In the genomic region with DNA sequence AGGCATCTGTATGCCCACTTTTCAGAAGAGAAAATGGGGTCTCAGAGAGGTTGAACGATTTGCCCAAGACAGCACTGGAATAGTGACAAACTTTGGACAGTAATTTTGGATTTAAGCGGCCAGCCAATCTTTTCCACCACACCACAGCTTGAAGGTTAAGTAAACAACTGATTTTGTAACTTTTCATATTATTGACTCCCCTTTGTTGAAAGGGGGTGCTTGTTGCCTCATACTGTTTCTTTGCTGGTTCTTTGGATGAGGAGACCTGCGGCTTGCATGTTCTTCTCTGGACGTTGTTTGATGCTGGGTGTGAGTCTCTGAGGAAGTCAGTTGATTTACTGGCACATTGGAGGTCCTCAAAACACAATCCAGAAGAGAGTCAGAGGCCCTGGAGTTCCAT, we compare ENCODE assay signal across 36 cellular contexts. TPM values are rescaled to one million over a fixed set of nuclear protein-coding genes. Genes with fewer than 3 reads are reported as not detected.
DNase-seq lines count a peak whose midpoint lies in the region; ATAC-seq, FAIRE-seq and TF ChIP-seq lines count a peak whose summit lies in the region.
"Had no signal": no experiment of that assay in that cellular context is flagged by ENCODE, and none has a peak within 500 bp of the region (broad histone marks: within the 10 kb centered on the region; RNA-seq: fewer than 3 reads in every experiment).

No MANE protein-coding gene starts in this region.

- H3K36me3 ChIP-seq in HepG2 (replicated peaks in 1 of 2; ENCODE audit: control insufficient read depth in 1 of 2, insufficient read depth in 2 of 2, low read length in 2 of 2) (no peaks in the 10 kb centered on the region), liver (ENCODE audit: control insufficient read depth in 4 of 4, insufficient read depth in 3 of 4, low read depth in 1 of 4, low read length in 3 of 4) (no peaks in the 10 kb centered on the region), SJCRH30 (no peaks in the 10 kb centered on the region)
- H3K36me3 ChIP-seq: BE2C; BLaER1; BLaER1 treated with 17β-estradiol and CSF1 and Interleukin-3, amounts not matched to agents 10 nM and 100 nM had no signal

- peaks cover 32 to 54% of the 10 kb centered on the region in 2 donors for H3K27me3 Mint-ChIP-seq in natural killer cell treated with Interleukin-12 subunit alpha and Interleukin-12 subunit beta and Interleukin-15 and Interleukin-18, amount 100 ng/mL, for 72 hours
- peaks cover 18 to 25% of the 10 kb centered on the region in 2 donors for H3K27me3 Mint-ChIP-seq in natural killer cell (ENCODE audit: low read depth in 2 of 2)

- H3K9me3 ChIP-seq in HepG2 (ENCODE audit: low read length) (no peaks in the 10 kb centered on the region), liver (ENCODE audit: control insufficient read depth in 4 of 4, low read length in 3 of 4) (peaks cover 0 to 5% (median 3%) of the 10 kb centered on the region in 4 donors), SJCRH30 (replicated peaks) (no peaks in the 10 kb centered on the region)
- H3K9me3 ChIP-seq: BE2C, BLaER1, Caco-2 had no signal

- no peak overlapping the region for H3K4me3 Mint-ChIP-seq in natural killer cell treated with Interleukin-12 subunit alpha and Interleukin-12 subunit beta and Interleukin-15 and Interleukin-18, amount 100 ng/mL, for 72 hours
- H3K4me3 Mint-ChIP-seq in natural killer cell = no peak overlapping the region
- H3K4me3 Mint-ChIP-seq: B cell; CD14-positive monocyte; CD4-positive, alpha-beta T cell; CD4-positive, CD25-positive, alpha-beta regulatory T cell; CD8-positive, alpha-beta memory T cell; CD8-positive, alpha-beta T cell had no signal

- peaks cover 0 to 5% of the 10 kb centered on the region in 2 experiments; a peak in 2 of 5 replicates for H3K27me3 ChIP-seq in HepG2 (ENCODE audit: control insufficient read depth in 1 of 2, insufficient read depth in 2 of 2, low read length in 2 of 2)
- H3K27me3 ChIP-seq in liver (ENCODE audit: control insufficient read depth in 4 of 4, insufficient read depth in 4 of 4, low read length in 3 of 4) = peaks cover 0 to 2% (median under 1%) of the 10 kb centered on the region in 4 donors
- peaks cover 9% of the 10 kb centered on the region for H3K27me3 ChIP-seq in SJCRH30
- H3K27me3 ChIP-seq: BLaER1; BLaER1 treated with 17β-estradiol and CSF1 and Interleukin-3, amounts not matched to agents 10 nM and 100 nM had no signal

- in situ Hi-C loops in HepG2 (cut with HindIII; ENCODE audit: extremely low pct_ligation_motif_present, low pct_unique_long_range_greater_than_20kb) = no loop called here

- FAIRE-seq in HepG2 (lab: Jason Lieb, UNC) = no peak
- FAIRE-seq: A204.1, A549, D721Med had no signal

- BruUV-seq in HepG2 (replicated peaks; lab: Mats Ljungman, UMichigan) = no TSS peak

- TF ChIP-seq CTCF in natural killer cell (IDR thresholded peaks at IDR 0.05) (no peak), HepG2 (CRISPR knock-in tag; IDR thresholded peaks at IDR 0.05) (no peak), liver (IDR thresholded peaks at IDR 0.05; ENCODE audit: low read depth, low read length, missing input control) (no peak)

- no peaks in the 10 kb centered on the region for H3K4me1 Mint-ChIP-seq in natural killer cell treated with Interleukin-12 subunit alpha and Interleukin-12 subunit beta and Interleukin-15 and Interleukin-18, amount 100 ng/mL, for 72 hours (ENCODE audit: low read depth in 2 of 2)
- H3K4me1 Mint-ChIP-seq in natural killer cell = no peaks in the 10 kb centered on the region
- H3K4me1 Mint-ChIP-seq: B cell; CD14-positive monocyte; CD4-positive, alpha-beta memory T cell; CD4-positive, CD25-positive, alpha-beta regulatory T cell; CD8-positive, alpha-beta memory T cell had no signal

- no peak overlapping the region for H3K4me3 ChIP-seq in HepG2 (replicated peaks in 1 of 3; ENCODE audit: insufficient read depth in 1 of 3, low read depth in 2 of 3, low read length in 3 of 3)
- no peak overlapping the region for H3K4me3 ChIP-seq in liver (ENCODE audit: low read depth in 1 of 3, low read length in 3 of 3)
- no peak overlapping the region for H3K4me3 ChIP-seq in SJCRH30
- H3K4me3 ChIP-seq: A549; BLaER1; BLaER1 treated with 17β-estradiol and CSF1 and Interleukin-3, amounts not matched to agents 10 nM and 100 nM had no signal

- H3K9me3 Mint-ChIP-seq in natural killer cell treated with Interleukin-12 subunit alpha and Interleukin-12 subunit beta and Interleukin-15 and Interleukin-18, amount 100 ng/mL, for 72 hours = no peaks in the 10 kb centered on the region
- H3K9me3 Mint-ChIP-seq in natural killer cell = no peaks in the 10 kb centered on the region

- no peak overlapping the region for H3K27ac ChIP-seq in HepG2 (ENCODE audit: extremely low read length, insufficient read depth, low read length)
- H3K27ac ChIP-seq in liver (ENCODE audit: low read depth in 1 of 2, low read length in 2 of 2) = no peak overlapping the region
- no peak overlapping the region for H3K27ac ChIP-seq in SJCRH30
- H3K27ac ChIP-seq: 22Rv1; A549; BLaER1; BLaER1 treated with 17β-estradiol and CSF1 and Interleukin-3, amounts not matched to agents 10 nM and 100 nM; C4-2B had no signal

- peak; percentile 35 for DNase-seq in natural killer cell treated with Interleukin-12 subunit alpha and Interleukin-12 subunit beta and Interleukin-15 and Interleukin-18, amount 100 ng/mL, for 72 hours (ENCODE audit: low spot score)
- DNase-seq in natural killer cell (no peak), HepG2 (ENCODE audit: low spot score) (no peak), SJCRH30 (no peak), NCI-H82 (lab: John Stamatoyannopoulos, UW) (no peak)
- DNase-seq: 8988T; ACHN; AML-193; BE2C; C1 segment of cervical spinal cord; Calu3; CD4-positive, alpha-beta memory T cell; CD4-positive, alpha-beta T cell; CD4-positive, CD25-positive, alpha-beta regulatory T cell; CD8-positive, alpha-beta memory T cell; CD8-positive, alpha-beta T cell; COR-L47; DMS 273 treated with DMSO at 0.1 percent for 48 hours; DMS153; DMS53; DMS79; DMS79 treated with DMSO at 0.1 percent for 48 hours; DND-41; EL had no signal

- CTCF ChIA-PET in HepG2 (lab: Yijun Ruan, JAX; ENCODE audit: low intra/inter-chr PET ratio, low total read pairs) = no interaction called here

- no peaks in the 10 kb centered on the region for H3K79me2 ChIP-seq in HepG2 (ENCODE audit: insufficient read depth, low read length)

- no peak for TF ChIP-seq RAD21 in HepG2 (CRISPR knock-in tag; IDR thresholded peaks at IDR 0.05)
- TF ChIP-seq RAD21 in liver (IDR thresholded peaks at IDR 0.05) = no peak

- intact Hi-C loops in natural killer cell (cut with micrococcal nuclease) (no loop called here), HepG2 (cut with micrococcal nuclease; ENCODE audit: unreplicated experiment) (no loop called here)

- H3K27ac Mint-ChIP-seq in natural killer cell treated with Interleukin-12 subunit alpha and Interleukin-12 subunit beta and Interleukin-15 and Interleukin-18, amount 100 ng/mL, for 72 hours = no peak overlapping the region
- H3K27ac Mint-ChIP-seq in natural killer cell = no peak overlapping the region
- H3K27ac Mint-ChIP-seq: B cell; CD14-positive monocyte; CD4-positive, alpha-beta memory T cell; CD4-positive, alpha-beta T cell; CD4-positive, CD25-positive, alpha-beta regulatory T cell; CD8-positive, alpha-beta T cell had no signal

- TF ChIP-seq EP300 in HepG2 (IDR thresholded peaks at IDR 0.05; ENCODE audit: low read depth in 2 of 2, low read length in 2 of 2) (no peak; a peak in 1 of 4 replicates), HepG2 (CRISPR knock-in tag; IDR thresholded peaks at IDR 0.05; ENCODE audit: borderline replicate concordance) (no peak)

- H4K20me1 ChIP-seq in HepG2 (ENCODE audit: insufficient read depth, low read length) = no peaks in the 10 kb centered on the region
- H4K20me1 ChIP-seq: BLaER1; BLaER1 treated with 17β-estradiol and CSF1 and Interleukin-3, amounts not matched to agents 10 nM and 100 nM had no signal

- H3K36me3 Mint-ChIP-seq in natural killer cell treated with Interleukin-12 subunit alpha and Interleukin-12 subunit beta and Interleukin-15 and Interleukin-18, amount 100 ng/mL, for 72 hours = no peaks in the 10 kb centered on the region
- H3K36me3 Mint-ChIP-seq in natural killer cell = no peaks in the 10 kb centered on the region
- H3K36me3 Mint-ChIP-seq: CD14-positive monocyte; CD4-positive, alpha-beta memory T cell; CD4-positive, CD25-positive, alpha-beta regulatory T cell; CD8-positive, alpha-beta memory T cell; CD8-positive, alpha-beta T cell had no signal

- H3K4me2 ChIP-seq in HepG2 (ENCODE audit: low read depth, low read length) = no peak overlapping the region
- H3K4me2 ChIP-seq: A549; BLaER1; BLaER1 treated with 17β-estradiol and CSF1 and Interleukin-3, amounts not matched to agents 10 nM and 100 nM had no signal

- H2AFZ ChIP-seq in HepG2 (ENCODE audit: low read length) = no peak overlapping the region

- H3K9ac ChIP-seq in HepG2 (ENCODE audit: insufficient read depth, low read depth, low read length) (no peak overlapping the region), liver (ENCODE audit: low read depth in 1 of 2, low read length in 2 of 2) (no peak overlapping the region)
- H3K9ac ChIP-seq: BLaER1; BLaER1 treated with 17β-estradiol and CSF1 and Interleukin-3, amounts not matched to agents 10 nM and 100 nM had no signal

- no peak for ATAC-seq in natural killer cell treated with Interleukin-12 subunit alpha and Interleukin-12 subunit beta and Interleukin-15 and Interleukin-18, amount 100 ng/mL, for 72 hours
- ATAC-seq in natural killer cell (no peak), HepG2 (no peak)
- ATAC-seq: A549; CD8-positive, alpha-beta T cell had no signal

- no peak for TF ChIP-seq POLR2A in HepG2 (IDR thresholded peaks at IDR 0.05; ENCODE audit: insufficient read depth in 1 of 2, low read depth in 2 of 2, low read length in 2 of 2)

- H3K4me1 ChIP-seq in HepG2 (ENCODE audit: insufficient read depth, low read length) (peaks cover 19% of the 10 kb centered on the region), liver (ENCODE audit: control insufficient read depth in 4 of 4, insufficient read depth in 4 of 4, low read length in 3 of 4) (no peaks in the 10 kb centered on the region), SJCRH30 (no peaks in the 10 kb centered on the region)
- H3K4me1 ChIP-seq: A549, BE2C, Caco-2 had no signal

- POLR2A ChIA-PET in HepG2 (lab: Yijun Ruan, JAX) = no interaction called here

- WGBS in HepG2 (ENCODE audit: low lambda C conversion rate) = 0% methylated on average over 4 of the region's 4 CpGs
- WGBS in liver = 40% methylated on average over 4 of the region's 4 CpGs

RNA-seq across cellular contexts. Expression of gene GABBR2, which starts 11.7 kb away (rescaled TPM):
- total RNA-seq in natural killer cell treated with Interleukin-12 subunit alpha and Interleukin-12 subunit beta and Interleukin-15 and Interleukin-18, amount 100 ng/mL, for 72 hours = not detected
- total RNA-seq in natural killer cell (not detected), HepG2 (2016; rRNA removed; fragmentation: Illumina TruSeq; extraction: Trizol) (0.02 TPM in 1 of 2 replicates, not detected in the other), liver (under 1 TPM; 0.08 to 0.23 TPM)
- total RNA-seq in HepG2 (2016; cell fraction: cytosol; rRNA removed; fragmentation: Illumina TruSeq; extraction: Trizol; ENCODE audit: low read depth) = not detected in 2 replicates
- 0.17 TPM in 1 of 2 replicates, not detected in the other for total RNA-seq in HepG2 (2016; cell fraction: insoluble cytoplasmic fraction; rRNA removed; fragmentation: Illumina TruSeq; extraction: Trizol)
- total RNA-seq in HepG2 (2016; cell fraction: membrane; rRNA removed; fragmentation: Illumina TruSeq; extraction: Trizol) = not detected in 2 replicates
- not detected in 2 replicates for total RNA-seq in HepG2 (2016; cell fraction: nucleus; rRNA removed; fragmentation: Illumina TruSeq; extraction: Trizol)
- polyA plus RNA-seq in HepG2 (2011; rRNA removed) (0.01 TPM in 1 of 2 replicates, not detected in the other), liver (under 1 TPM in 1 of 2 donors, not detected in 1; 0.03 TPM)
- polyA plus RNA-seq in HepG2 (2011; cell fraction: cytosol; rRNA removed) = not detected in 2 replicates
- 0.02 TPM in 1 of 2 replicates, not detected in the other for polyA plus RNA-seq in HepG2 (2011; cell fraction: nucleus; rRNA removed)
- not detected in 2 replicates for polyA plus RNA-seq in HepG2 (2012)
- not detected in 2 replicates for polyA plus RNA-seq in HepG2 (2016; cell fraction: cytosol; fragmentation: Illumina TruSeq; extraction: Trizol; ENCODE audit: low read depth)
- polyA plus RNA-seq in HepG2 (2016; cell fraction: insoluble cytoplasmic fraction; fragmentation: Illumina TruSeq; extraction: Trizol; ENCODE audit: low read depth) = 0.03 TPM in 1 of 2 replicates, not detected in the other
- not detected in 2 replicates for polyA plus RNA-seq in HepG2 (2016; cell fraction: membrane; fragmentation: Illumina TruSeq; extraction: Trizol; ENCODE audit: low read depth)
- not detected in 2 replicates for polyA plus RNA-seq in HepG2 (2016; cell fraction: nucleus; fragmentation: Illumina TruSeq; extraction: Trizol; ENCODE audit: insufficient read depth, low read depth)
- 0.33 TPM in 1 of 2 replicates, not detected in the other for polyA minus RNA-seq in HepG2 (2011; rRNA and poly(A)+ RNA removed; ENCODE audit: low replicate concordance)
- not detected in 2 replicates for polyA minus RNA-seq in HepG2 (2011; cell fraction: cytosol; rRNA and poly(A)+ RNA removed)
- not detected in 2 replicates for polyA minus RNA-seq in HepG2 (2011; cell fraction: nucleus; rRNA and poly(A)+ RNA removed)
- total RNA-seq in SJCRH30 (2014; rRNA removed; shearing (Covaris generic)) = not detected in 2 replicates
- total RNA-seq: A673; B cell; CD4-positive, alpha-beta memory T cell; CD4-positive, alpha-beta T cell; CD4-positive, CD25-positive, alpha-beta regulatory T cell; CD8-positive, alpha-beta memory T cell; CD8-positive, alpha-beta T cell had no signal
- polyA plus RNA-seq: CD14-positive monocyte; CD4-positive, alpha-beta memory T cell; CD4-positive, CD25-positive, alpha-beta regulatory T cell; CD8-positive, alpha-beta memory T cell had no signal
